Comparison of ENCODE assay signal across 1 cellular context in genomic region chr5:133510634-133511262, GRCh38.
TF ChIP-seq lines count a peak whose summit lies in the region.

No MANE protein-coding gene starts in this region.

TF ChIP-seq in K562, 482 proteins besides CTCF, POLR2A, EP300 and RAD21 (continued from another document):
- TF ChIP-seq ZNF609 (CRISPR knock-in tag; IDR thresholded peaks at IDR 0.05; ENCODE audit: borderline replicate concordance) (no peak), ILK (tag; IDR thresholded peaks at IDR 0.05; ENCODE audit: borderline replicate concordance, low read depth) (no peak), AFF1 (IDR thresholded peaks at IDR 0.05; ENCODE audit: low read depth in 1 of 2, partially characterized antibody in 2 of 2) (no peak), E4F1 (CRISPR knock-in tag; IDR thresholded peaks at IDR 0.05; ENCODE audit: borderline replicate concordance) (no peak), RFX5 (IDR thresholded peaks at IDR 0.05; ENCODE audit: low read depth, low read length) (no peak), RUNX1 (IDR thresholded peaks at IDR 0.05; ENCODE audit: low read depth) (no peak), USF1 (CRISPR knock-in tag; IDR thresholded peaks at IDR 0.05) (no peak), TCF15 (CRISPR knock-in tag; IDR thresholded peaks at IDR 0.05) (no peak), CTCFL (IDR thresholded peaks at IDR 0.05; ENCODE audit: borderline replicate concordance, insufficient read depth, low read depth, low read length, poor library complexity, severe bottlenecking) (no peak), PHB (CRISPR knock-in tag; IDR thresholded peaks at IDR 0.05) (no peak), CREB5 (CRISPR knock-in tag; IDR thresholded peaks at IDR 0.05) (no peak), SMAD1 (IDR thresholded peaks at IDR 0.05; ENCODE audit: low read depth, low read length, partially characterized antibody) (no peak), TGIF2 (CRISPR knock-in tag; IDR thresholded peaks at IDR 0.05) (no peak), CREB3 (tag; conservative IDR thresholded peaks at IDR 0.05; ENCODE audit: low read depth) (no peak), CBX3 (IDR thresholded peaks at IDR 0.05; ENCODE audit: borderline replicate concordance in 1 of 2, low read length in 2 of 2) (peak in 1 of 2 experiments; percentile 49; a peak in 1 of 3 replicates), CBFA2T3 (IDR thresholded peaks at IDR 0.05) (peak; percentile 56; the same call in 1 of the 2 replicates), SIN3B (IDR thresholded peaks at IDR 0.05; ENCODE audit: low read depth) (no peak), ZNF408 (CRISPR knock-in tag; IDR thresholded peaks at IDR 0.05; ENCODE audit: low read depth) (no peak), THRAP3 (IDR thresholded peaks at IDR 0.05; ENCODE audit: borderline replicate concordance) (no peak)
